ENCODE assay signal across 1 cellular context in genomic region chr16:74998481-74999207, GRCh38.
A peak's percentile ranks its signal among the peaks of the same experiment; 100 is the strongest.
TF ChIP-seq lines count a peak whose summit lies in the region.

Gene ZNRF1 (plus strand): TSS chr16:74999024. CDS start chr16:74999672, 648 bp downstream.

TF ChIP-seq in K562, 482 proteins besides CTCF, POLR2A, EP300 and RAD21 (continued from another document):
- TF ChIP-seq CHAMP1 (IDR thresholded peaks at IDR 0.05) (peak; percentile 52), POLR2AphosphoS5 (IDR thresholded peaks at IDR 0.05; ENCODE audit: control insufficient read depth, insufficient read depth, low read depth, low read length) (0 out of 2 replicates have a peak, but pooled peaks have one; percentile 21), TEAD2 (tag; IDR thresholded peaks at IDR 0.05) (no peak), TCF7L2 (IDR thresholded peaks at IDR 0.05; ENCODE audit: low read depth, low read length) (no peak), CBX3 (IDR thresholded peaks at IDR 0.05; ENCODE audit: borderline replicate concordance in 1 of 2, low read length in 2 of 2) (0 out of 3 replicates have a peak, but pooled peaks of 1 of the 2 experiments have one; percentile 4), NONO (IDR thresholded peaks at IDR 0.05; ENCODE audit: low read depth in 2 of 2, low read length in 1 of 2) (peak in 1 of 2 experiments; percentile 77; a peak in 1 of 4 replicates), CBFA2T3 (IDR thresholded peaks at IDR 0.05) (peak; percentile 35; the same call in 1 of the 2 replicates), ZNF431 (CRISPR knock-in tag; IDR thresholded peaks at IDR 0.05) (no peak), MLLT1 (IDR thresholded peaks at IDR 0.05) (peak in 1 of 2 experiments; percentile 60; a peak in 1 of 4 replicates), NCOR1 (IDR thresholded peaks at IDR 0.05) (peak; percentile 29; the same call in 1 of the 2 replicates), CEBPZ (IDR thresholded peaks at IDR 0.05; ENCODE audit: borderline replicate concordance, low read depth, low read length) (no peak), ZBTB33 (CRISPR knock-in tag; IDR thresholded peaks at IDR 0.05) (0 out of 2 replicates have a peak, but pooled peaks have one; percentile 24), CREB1 (IDR thresholded peaks at IDR 0.05) (no peak), CREB1 (CRISPR knock-in tag; IDR thresholded peaks at IDR 0.05) (peak; percentile 23; the same call in 1 of the 2 replicates), KLF16 (IDR thresholded peaks at IDR 0.05) (peak; percentile 26; the same call in 1 of the 2 replicates), ILF3 (IDR thresholded peaks at IDR 0.05; ENCODE audit: borderline replicate concordance) (no peak), NR2C2 (CRISPR knock-in tag; IDR thresholded peaks at IDR 0.05) (no peak), NR2C2 (tag; IDR thresholded peaks at IDR 0.05) (peak; percentile 88), L3MBTL2 (IDR thresholded peaks at IDR 0.05) (peak; percentile 14; the same call in 1 of the 2 replicates), PHF8 (IDR thresholded peaks at IDR 0.05; ENCODE audit: borderline replicate concordance, low read length) (peak; percentile 68; the same call in 1 of the 2 replicates), ZNF174 (CRISPR knock-in tag; IDR thresholded peaks at IDR 0.05) (no peak), ZFP36 (IDR thresholded peaks at IDR 0.05; ENCODE audit: low read depth, low read length, partially characterized antibody) (peak; percentile 1), ZKSCAN1 (IDR thresholded peaks at IDR 0.05; ENCODE audit: low read depth, low read length) (no peak), DPF2 (IDR thresholded peaks at IDR 0.05) (peak; percentile 54; the same call in 1 of the 2 replicates), AFF1 (IDR thresholded peaks at IDR 0.05; ENCODE audit: low read depth in 1 of 2, partially characterized antibody in 2 of 2) (peak in 1 of 2 experiments; percentile 80), ZEB2 (IDR thresholded peaks at IDR 0.05) (peak; percentile 80), LEF1 (IDR thresholded peaks at IDR 0.05) (peak; percentile 67), LCOR (CRISPR knock-in tag; IDR thresholded peaks at IDR 0.05) (peak; percentile 67; the same call in 1 of the 2 replicates), SMARCE1 (IDR thresholded peaks at IDR 0.05) (0 out of 2 replicates have a peak, but pooled peaks have one; percentile 15)
